In genomic region chr2:158009425-158009824, GRCh38 we compare ENCODE assay signal across 20 cellular contexts.
DNase-seq lines count a peak whose midpoint lies in the region; ATAC-seq, FAIRE-seq and TF ChIP-seq lines count a peak whose summit lies in the region.
"Had no signal": no experiment of that assay in that cellular context is flagged by ENCODE, and none has a peak within 500 bp of the region (broad histone marks: within the 10 kb centered on the region; RNA-seq: fewer than 3 reads in every experiment).

No MANE protein-coding gene starts in this region.

- peaks cover 2% of the 10 kb centered on the region for H3K27me3 Mint-ChIP-seq in mesothelial cell of epicardium (ENCODE audit: low read depth)
- H3K27me3 Mint-ChIP-seq: T-cell had no signal

- H3K4me3 Mint-ChIP-seq in mesothelial cell of epicardium = no peak overlapping the region
- H3K4me3 Mint-ChIP-seq: activated CD4-positive, alpha-beta memory T cell treated with anti-CD3 and anti-CD28 coated beads for 36 hours; activated T-cell treated with anti-CD3 and anti-CD28 coated beads, Interleukin-2, amount 50 U/mL, for 24 hours; CD4-positive, alpha-beta memory T cell; neural progenitor cell; stimulated activated naive CD8-positive, alpha-beta T cell treated with anti-CD3 and anti-CD28 coated beads, Interleukin-15, Interleukin-2, amounts not matched to agents 100 ng/mL and 50 ng/mL, for 24 hours; T-cell had no signal

- no peaks in the 10 kb centered on the region for H3K9me3 ChIP-seq in K562 (replicated peaks; ENCODE audit: control insufficient read depth, insufficient read depth, low read depth, low read length)
- no peaks in the 10 kb centered on the region for H3K9me3 ChIP-seq in tibial nerve
- H3K9me3 ChIP-seq: heart left ventricle had no signal

- H3K36me3 ChIP-seq in K562 (ENCODE audit: control insufficient read depth, insufficient read depth, low read length) (no peaks in the 10 kb centered on the region), tibial nerve (no peaks in the 10 kb centered on the region)
- H3K36me3 ChIP-seq: heart left ventricle, neural progenitor cell had no signal

- no peaks in the 10 kb centered on the region for H3K9me3 Mint-ChIP-seq in mesothelial cell of epicardium
- H3K9me3 Mint-ChIP-seq: activated CD4-positive, alpha-beta memory T cell treated with anti-CD3 and anti-CD28 coated beads for 36 hours; activated naive CD4-positive, alpha-beta T cell treated with anti-CD3 and anti-CD28 coated beads, Interleukin-2, amount 50 U/mL, for 72 hours; activated T-cell treated with anti-CD3 and anti-CD28 coated beads, Interleukin-2, amount 50 U/mL, for 24 hours; CD4-positive, alpha-beta memory T cell; neural progenitor cell; stimulated activated naive CD8-positive, alpha-beta T cell treated with anti-CD3 and anti-CD28 coated beads, Interleukin-15, Interleukin-2, amounts not matched to agents 100 ng/mL and 50 ng/mL, for 24 hours; T-cell had no signal

- H3K4me3 ChIP-seq in K562 (no peak overlapping the region), coronary artery (no peak overlapping the region), tibial nerve (no peak overlapping the region)
- H3K4me3 ChIP-seq: heart left ventricle, neural progenitor cell had no signal

- H4K20me1 ChIP-seq in K562 (replicated peaks; ENCODE audit: control insufficient read depth, insufficient read depth, low read length) = no peaks in the 10 kb centered on the region

- peak; percentile 58 for FAIRE-seq in K562 (lab: Jason Lieb, UNC)
- no peak for FAIRE-seq in D721Med (lab: Jason Lieb, UNC)
- FAIRE-seq: bronchial epithelial cell, urothelium cell line had no signal

- peak overlapping the region; percentile 21 for H3K27ac Mint-ChIP-seq in mesothelial cell of epicardium
- H3K27ac Mint-ChIP-seq: activated CD4-positive, alpha-beta memory T cell treated with anti-CD3 and anti-CD28 coated beads for 36 hours; activated naive CD4-positive, alpha-beta T cell treated with anti-CD3 and anti-CD28 coated beads, Interleukin-2, amount 50 U/mL, for 72 hours; activated T-cell treated with anti-CD3 and anti-CD28 coated beads, Interleukin-2, amount 50 U/mL, for 24 hours; CD4-positive, alpha-beta memory T cell; neural progenitor cell; stimulated activated naive CD8-positive, alpha-beta T cell treated with anti-CD3 and anti-CD28 coated beads, Interleukin-15, Interleukin-2, amounts not matched to agents 100 ng/mL and 50 ng/mL, for 24 hours; T-cell had no signal

- H3K4me1 ChIP-seq in K562 (replicated peaks in 1 of 2; ENCODE audit: control insufficient read depth in 2 of 2, insufficient read depth in 2 of 2, low read length in 2 of 2) (peaks cover 0 to 12% of the 10 kb centered on the region in 2 experiments; a peak in 2 of 5 replicates), tibial nerve (peaks cover 0 to 16% (median 0%) of the 10 kb centered on the region in 4 donors)

- DNase-seq in G401 (ENCODE audit: low spot score) (peak; percentile 14), NCI-H69 (lab: John Stamatoyannopoulos, UW) (peak; percentile 7), K562 (ENCODE audit: extremely low read depth in 1 of 4, low spot score in 3 of 4) (peak in 1 of 4 experiments; percentile 45), mesothelial cell of epicardium (ENCODE audit: low spot score in 2 of 2, unreplicated experiment in 2 of 2) (no peak), D721Med (ENCODE audit: insufficient read length, low spot score) (no peak), coronary artery (ENCODE audit: low spot score) (no peak), tibial nerve (ENCODE audit: low spot score in 2 of 2) (no peak)
- DNase-seq: activated CD4-positive, alpha-beta memory T cell treated with anti-CD3 and anti-CD28 coated beads for 36 hours; activated T-cell treated with anti-CD3 and anti-CD28 coated beads, Interleukin-2, amount 50 U/mL, for 24 hours; CD4-positive, alpha-beta memory T cell; heart left ventricle; mesendoderm; T-cell had no signal

- CTCF ChIA-PET in K562 (lab: Yijun Ruan, JAX; ENCODE audit: low intra/inter-chr PET ratio) = interaction anchor here (0.5 to 4.2 kb wide), 8 partner anchors 10 to 707 kb away, joined by 3 to 44 read pairs (median 7); no protein-coding TSS in a partner anchor

- H3K27me3 ChIP-seq in K562 (ENCODE audit: control insufficient read depth in 2 of 2, insufficient read depth in 2 of 2, low read length in 2 of 2) = no peaks in the 10 kb centered on the region
- no peaks in the 10 kb centered on the region for H3K27me3 ChIP-seq in tibial nerve
- H3K27me3 ChIP-seq: heart left ventricle, neural progenitor cell had no signal

- peak; percentile 3 to 35; a peak in 1 of 4 replicates for TF ChIP-seq RAD21 in K562 (CRISPR knock-in tag; conservative IDR thresholded peaks at IDR 0.05 in 1 of 2, IDR thresholded peaks at IDR 0.05 in 1 of 2)

- 25% methylated on average over 4 of the region's 4 CpGs for WGBS in K562 (ENCODE audit: insufficient coverage, low coverage, missing lambda C conversion rate)
- WGBS in tibial nerve, 2 donors = 34 to 46% methylated on average over 4 of the region's 4 CpGs

- intact Hi-C loops in K562 (cut with micrococcal nuclease) = loop anchor here (1.0 to 10.0 kb wide), 4 partner anchors 135 to 517 kb away; partner anchors contain the start of gene ACVR1

- no peak for TF ChIP-seq POLR2A in K562 (conservative IDR thresholded peaks at IDR 0.05)
- no peak for TF ChIP-seq POLR2A in tibial nerve (IDR thresholded peaks at IDR 0.05)

- no peak overlapping the region for H3K27ac ChIP-seq in K562 (ENCODE audit: extremely low read depth, low read depth, low read length)
- no peak overlapping the region for H3K27ac ChIP-seq in coronary artery
- H3K27ac ChIP-seq in tibial nerve = no peak overlapping the region
- H3K27ac ChIP-seq: heart left ventricle, neural progenitor cell had no signal

- no peaks in the 10 kb centered on the region for H3K36me3 Mint-ChIP-seq in mesothelial cell of epicardium
- H3K36me3 Mint-ChIP-seq: activated CD4-positive, alpha-beta memory T cell treated with anti-CD3 and anti-CD28 coated beads for 36 hours; activated naive CD4-positive, alpha-beta T cell treated with anti-CD3 and anti-CD28 coated beads, Interleukin-2, amount 50 U/mL, for 72 hours; CD4-positive, alpha-beta memory T cell; neural progenitor cell; T-cell had no signal

- peak overlapping the region in 1 of 2 experiments; percentile 8; a peak in 2 of 4 replicates for H3K9ac ChIP-seq in K562 (ENCODE audit: insufficient read depth in 1 of 2, low read depth in 2 of 2, low read length in 2 of 2)
- H3K9ac ChIP-seq: neural progenitor cell had no signal

- H3K9me1 ChIP-seq in K562 (ENCODE audit: control insufficient read depth, insufficient read depth, low read length) = peaks cover 3% of the 10 kb centered on the region

- TF ChIP-seq CTCF in K562 (IDR thresholded peaks at IDR 0.05 in 2 of 3, conservative IDR thresholded peaks at IDR 0.05 in 1 of 3; ENCODE audit: insufficient read depth in 2 of 3, low read depth in 1 of 3, low read length in 3 of 3) (no peak), mesothelial cell of epicardium (IDR thresholded peaks at IDR 0.05; ENCODE audit: unreplicated experiment) (no peak), D721Med (IDR thresholded peaks at IDR 0.05; ENCODE audit: insufficient read depth, missing control alignments) (no peak), coronary artery (IDR thresholded peaks at IDR 0.05) (no peak), tibial nerve (IDR thresholded peaks at IDR 0.05) (no peak)

- BruUV-seq in K562 (replicated peaks; lab: Mats Ljungman, UMichigan) = no TSS peak

- peak overlapping the region; percentile 72 for H2AFZ ChIP-seq in K562 (ENCODE audit: low read depth, low read length)
- H2AFZ ChIP-seq: neural progenitor cell had no signal

- 0 out of 2 replicates have a peak overlapping the region, but pooled peaks have one; percentile 19 for H3K4me2 ChIP-seq in K562 (ENCODE audit: insufficient read depth, low read length)
- H3K4me2 ChIP-seq: neural progenitor cell had no signal

- POLR2A ChIA-PET in K562 (lab: Yijun Ruan, JAX) = no interaction called here

- in situ Hi-C loops in G401 (cut with HindIII; ENCODE audit: low sequenced_read_pairs) = loop anchor here (25.0 kb wide), 2 partner anchors 222 to 753 kb away; no protein-coding TSS in a partner anchor
- in situ Hi-C loops in K562 (cut with MboI) = loop anchor here (5.0 to 25.0 kb wide), 4 partner anchors 105 to 672 kb away; partner anchors contain the start of gene ERMN

- TF ChIP-seq EP300 in K562 (IDR thresholded peaks at IDR 0.05; ENCODE audit: low read length) = no peak
- no peak for TF ChIP-seq EP300 in tibial nerve (IDR thresholded peaks at IDR 0.05)

- no peaks in the 10 kb centered on the region for H3K79me2 ChIP-seq in K562 (ENCODE audit: control insufficient read depth, insufficient read depth, low read length)

- peak; percentile 25; the same call in 2 of the 3 replicates for ATAC-seq in K562
- ATAC-seq in HG03439 (IDR thresholded peaks at IDR 0.05; ENCODE audit: unreplicated experiment) = no peak
- ATAC-seq: activated naive CD4-positive, alpha-beta T cell treated with anti-CD3 and anti-CD28 coated beads, Interleukin-2, amount 50 U/mL, for 72 hours; esophagus mucosa; T-cell had no signal

- H3K4me1 Mint-ChIP-seq in mesothelial cell of epicardium = peaks cover 12% of the 10 kb centered on the region

TF ChIP-seq in K562, 482 proteins besides CTCF, POLR2A, EP300 and RAD21 (continues in another document):
- 0 out of 2 replicates have a peak, but pooled peaks have one; percentile 37 for TF ChIP-seq E2F1 (CRISPR knock-in tag; IDR thresholded peaks at IDR 0.05)
- TF ChIP-seq MEF2D (tag; conservative IDR thresholded peaks at IDR 0.05; ENCODE audit: low read depth) = peak; percentile 87
- peak; percentile 54 for TF ChIP-seq MEIS2 (IDR thresholded peaks at IDR 0.05; ENCODE audit: partially characterized antibody)
- no peak for TF ChIP-seq HNRNPLL (IDR thresholded peaks at IDR 0.05; ENCODE audit: low read depth, low read length, poor library complexity, severe bottlenecking)
- TF ChIP-seq ETV5 (CRISPR knock-in tag; IDR thresholded peaks at IDR 0.05; ENCODE audit: low read depth) = no peak
- peak; percentile 28; the same call in 1 of the 2 replicates for TF ChIP-seq TCF3 (CRISPR knock-in tag; IDR thresholded peaks at IDR 0.05)
- 0 out of 2 replicates have a peak, but pooled peaks have one; percentile 9 for TF ChIP-seq SPI1 (IDR thresholded peaks at IDR 0.05; ENCODE audit: borderline replicate concordance, low read depth, low read length)
- TF ChIP-seq CEBPB (tag; IDR thresholded peaks at IDR 0.05) = 0 out of 2 replicates have a peak, but pooled peaks have one; percentile 24

Comparison
In these comparisons a context has a peak if more than half of its experiments do, and no peak if none do; other contexts are left out.
1. DNase-seq: peak in G401 (single experiment) and NCI-H69 (single experiment); none in mesothelial cell of epicardium (0 of 2), D721Med (single experiment), coronary artery (single experiment) and tibial nerve (0 of 2).